ENCODE assay signal across 11 cellular contexts in the genomic region with DNA sequence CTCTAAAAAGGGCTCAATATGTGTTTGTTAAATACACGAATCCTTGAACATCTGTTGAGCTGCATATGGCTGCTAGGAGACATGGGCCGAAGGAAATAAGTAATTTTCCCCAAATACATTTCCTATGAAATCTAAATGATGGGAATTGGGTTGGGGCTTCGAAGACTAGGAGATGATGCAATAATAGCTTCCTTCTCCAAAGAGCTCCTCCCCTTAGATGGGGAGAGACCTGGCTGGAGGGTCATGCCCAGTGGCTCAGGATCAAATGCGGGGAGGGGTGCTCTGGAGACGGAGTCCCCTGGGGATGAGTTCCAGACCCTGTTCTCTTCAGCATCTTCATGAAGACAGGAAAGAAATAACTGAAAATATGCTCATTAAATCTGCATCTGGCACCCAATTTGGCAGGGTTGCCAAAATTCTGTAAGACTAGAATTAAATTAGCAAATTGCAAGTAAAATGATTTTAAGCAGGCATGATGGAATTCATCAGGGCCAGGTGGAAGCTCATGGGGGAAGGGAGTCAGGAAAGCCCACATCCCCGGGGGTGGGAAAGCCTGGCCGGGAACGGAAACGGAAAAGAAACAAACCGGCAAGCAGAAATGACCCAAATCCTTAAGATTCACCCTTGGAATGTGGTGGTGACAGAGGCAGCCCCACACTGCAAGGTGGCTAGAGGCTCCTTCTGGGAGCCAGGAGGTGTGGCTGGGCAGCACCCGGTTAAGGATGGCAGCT.
DNase-seq lines count a peak whose midpoint lies in the region; ATAC-seq and TF ChIP-seq lines count a peak whose summit lies in the region.
"Had no signal": no experiment of that assay in that cellular context is flagged by ENCODE, and none has a peak within 500 bp of the region (broad histone marks: within the 10 kb centered on the region; RNA-seq: fewer than 3 reads in every experiment).

No MANE protein-coding gene starts in this region.

- H3K27me3 Mint-ChIP-seq in activated CD4-positive, alpha-beta T cell treated with anti-CD3 and anti-CD28 coated beads, Interleukin-2, amount 10 ng/mL, durations not matched to agents 7 days and 5 days: no peaks in the 10 kb centered on the region
- H3K27me3 Mint-ChIP-seq in activated CD8-positive, alpha-beta T cell treated with anti-CD3 and anti-CD28 coated beads for 36 hours: no peaks in the 10 kb centered on the region
- H3K27me3 Mint-ChIP-seq in effector memory CD8-positive, alpha-beta T cell: no peaks in the 10 kb centered on the region
- H3K27me3 Mint-ChIP-seq in stimulated activated naive B cell treated with anti-CD40 and anti-IgM and Interleukin-4, amounts not matched to agents 10 μg/mL and 1 μg/mL and 100 μg/mL, for 72 hours: no peaks in the 10 kb centered on the region

- no peak for DNase-seq in activated CD4-positive, alpha-beta T cell treated with anti-CD3 and anti-CD28 coated beads, Interleukin-2, amount 10 ng/mL, durations not matched to agents 7 days and 5 days
- no peak for DNase-seq in activated CD4-positive, alpha-beta T cell treated with anti-CD3 and anti-CD28 coated beads for 4 hours
- no peak for DNase-seq in activated CD8-positive, alpha-beta T cell treated with anti-CD3 and anti-CD28 coated beads for 36 hours
- no peak for DNase-seq in effector memory CD8-positive, alpha-beta T cell
- no peak for DNase-seq in stimulated activated naive B cell treated with anti-CD40 and anti-IgM and Interleukin-4, amounts not matched to agents 10 μg/mL and 1 μg/mL and 100 μg/mL, for 72 hours
- DNase-seq in UCSD-AML1 (lab: John Stamatoyannopoulos, UW; ENCODE audit: unreplicated experiment): no peak
- DNase-seq in NCI-H82 (lab: John Stamatoyannopoulos, UW): no peak
- DNase-seq: cerebellar nuclear complex; NK-92 treated with Interleukin-12 subunit alpha and Interleukin-12 subunit beta, amount 100 ng/mL, for 24 hours had no signal

- H3K4me1 Mint-ChIP-seq in activated CD4-positive, alpha-beta T cell treated with anti-CD3 and anti-CD28 coated beads, Interleukin-2, amount 10 ng/mL, durations not matched to agents 7 days and 5 days: peaks cover 38% of the 10 kb centered on the region
- H3K4me1 Mint-ChIP-seq in activated CD8-positive, alpha-beta T cell treated with anti-CD3 and anti-CD28 coated beads for 36 hours (ENCODE audit: low read depth): peaks cover 63% of the 10 kb centered on the region
- peaks cover 35 to 46% of the 10 kb centered on the region in 2 donors for H3K4me1 Mint-ChIP-seq in effector memory CD8-positive, alpha-beta T cell (ENCODE audit: low read depth in 2 of 2)
- H3K4me1 Mint-ChIP-seq in stimulated activated naive B cell treated with anti-CD40 and anti-IgM and Interleukin-4, amounts not matched to agents 10 μg/mL and 1 μg/mL and 100 μg/mL, for 72 hours: peaks cover 48 to 59% of the 10 kb centered on the region in 2 donors

- H3K36me3 Mint-ChIP-seq in activated CD4-positive, alpha-beta T cell treated with anti-CD3 and anti-CD28 coated beads, Interleukin-2, amount 10 ng/mL, durations not matched to agents 7 days and 5 days (ENCODE audit: low read depth): peaks cover 22% of the 10 kb centered on the region
- peaks cover 27% of the 10 kb centered on the region for H3K36me3 Mint-ChIP-seq in activated CD8-positive, alpha-beta T cell treated with anti-CD3 and anti-CD28 coated beads for 36 hours (ENCODE audit: low read depth)
- H3K36me3 Mint-ChIP-seq in effector memory CD8-positive, alpha-beta T cell (ENCODE audit: insufficient read depth): peaks cover 11% of the 10 kb centered on the region
- H3K36me3 Mint-ChIP-seq in stimulated activated naive B cell treated with anti-CD40 and anti-IgM and Interleukin-4, amounts not matched to agents 10 μg/mL and 1 μg/mL and 100 μg/mL, for 72 hours: peaks cover 44 to 57% of the 10 kb centered on the region in 2 donors
- H3K36me3 Mint-ChIP-seq: WTC11 had no signal

- POLR2A ChIA-PET in activated CD4-positive, alpha-beta T cell treated with anti-CD3 and anti-CD28 coated beads, Interleukin-2, amount 10 ng/mL, durations not matched to agents 7 days and 5 days (lab: Charles Lee): no interaction called here
- POLR2A ChIA-PET in activated CD8-positive, alpha-beta T cell treated with anti-CD3 and anti-CD28 coated beads for 36 hours (lab: Charles Lee): interaction anchor here (0.7 to 3.0 kb wide), 3 partner anchors 10 to 14 kb away, joined by 3 to 11 read pairs (median 4); no protein-coding TSS in a partner anchor

- peak overlapping the region; percentile 90 for H3K27ac Mint-ChIP-seq in activated CD4-positive, alpha-beta T cell treated with anti-CD3 and anti-CD28 coated beads, Interleukin-2, amount 10 ng/mL, durations not matched to agents 7 days and 5 days
- peak overlapping the region; percentile 92 for H3K27ac Mint-ChIP-seq in activated CD8-positive, alpha-beta T cell treated with anti-CD3 and anti-CD28 coated beads for 36 hours
- H3K27ac Mint-ChIP-seq in effector memory CD8-positive, alpha-beta T cell: peak overlapping the region; percentile 18 to 95
- peak overlapping the region; percentile 73 for H3K27ac Mint-ChIP-seq in stimulated activated naive B cell treated with anti-CD40 and anti-IgM and Interleukin-4, amounts not matched to agents 10 μg/mL and 1 μg/mL and 100 μg/mL, for 72 hours

- intact Hi-C loops in activated CD8-positive, alpha-beta T cell treated with anti-CD3 and anti-CD28 coated beads for 36 hours (cut with micrococcal nuclease): no loop called here

- no peak overlapping the region for H3K4me3 Mint-ChIP-seq in activated CD4-positive, alpha-beta T cell treated with anti-CD3 and anti-CD28 coated beads, Interleukin-2, amount 10 ng/mL, durations not matched to agents 7 days and 5 days
- H3K4me3 Mint-ChIP-seq in activated CD8-positive, alpha-beta T cell treated with anti-CD3 and anti-CD28 coated beads for 36 hours: no peak overlapping the region
- peak overlapping the region; percentile 24 to 47 for H3K4me3 Mint-ChIP-seq in effector memory CD8-positive, alpha-beta T cell
- no peak overlapping the region for H3K4me3 Mint-ChIP-seq in stimulated activated naive B cell treated with anti-CD40 and anti-IgM and Interleukin-4, amounts not matched to agents 10 μg/mL and 1 μg/mL and 100 μg/mL, for 72 hours
- H3K4me3 Mint-ChIP-seq: WTC11 had no signal

- CTCF ChIA-PET in activated CD4-positive, alpha-beta T cell treated with anti-CD3 and anti-CD28 coated beads, Interleukin-2, amount 10 ng/mL, durations not matched to agents 7 days and 5 days (lab: Charles Lee): interaction anchor here (1.1 to 1.5 kb wide), 6 partner anchors 7 to 31 kb away, joined by 3 read pairs; no protein-coding TSS in a partner anchor
- CTCF ChIA-PET in activated CD8-positive, alpha-beta T cell treated with anti-CD3 and anti-CD28 coated beads for 36 hours (lab: Charles Lee): interaction anchor here (1.4 to 3.2 kb wide), 2 partner anchors 10 to 75 kb away, joined by 3 to 9 read pairs; no protein-coding TSS in a partner anchor

- H3K9me3 Mint-ChIP-seq in activated CD4-positive, alpha-beta T cell treated with anti-CD3 and anti-CD28 coated beads, Interleukin-2, amount 10 ng/mL, durations not matched to agents 7 days and 5 days: no peaks in the 10 kb centered on the region
- H3K9me3 Mint-ChIP-seq in activated CD8-positive, alpha-beta T cell treated with anti-CD3 and anti-CD28 coated beads for 36 hours: no peaks in the 10 kb centered on the region
- no peaks in the 10 kb centered on the region for H3K9me3 Mint-ChIP-seq in effector memory CD8-positive, alpha-beta T cell
- H3K9me3 Mint-ChIP-seq in stimulated activated naive B cell treated with anti-CD40 and anti-IgM and Interleukin-4, amounts not matched to agents 10 μg/mL and 1 μg/mL and 100 μg/mL, for 72 hours: no peaks in the 10 kb centered on the region
- H3K9me3 Mint-ChIP-seq: WTC11 had no signal

- no peak for ATAC-seq in activated CD8-positive, alpha-beta T cell treated with anti-CD3 and anti-CD28 coated beads for 36 hours
- ATAC-seq in effector memory CD8-positive, alpha-beta T cell (replicated peaks): no peak
- no peak for ATAC-seq in stimulated activated naive B cell treated with anti-CD40 and anti-IgM and Interleukin-4, amounts not matched to agents 10 μg/mL and 1 μg/mL and 100 μg/mL, for 72 hours (replicated peaks)
- ATAC-seq in HG03571 (IDR thresholded peaks at IDR 0.05; ENCODE audit: unreplicated experiment): no peak
- ATAC-seq: WTC11 had no signal

- no peak for TF ChIP-seq CTCF in activated CD8-positive, alpha-beta T cell treated with anti-CD3 and anti-CD28 coated beads for 36 hours (IDR thresholded peaks at IDR 0.05)

Comparison
In these comparisons a context has a peak if more than half of its experiments do, and no peak if none do; other contexts are left out.
1. H3K4me3 Mint-ChIP-seq: peak in effector memory CD8-positive, alpha-beta T cell (2 of 2); none in activated CD4-positive, alpha-beta T cell treated with anti-CD3 and anti-CD28 coated beads, Interleukin-2, amount 10 ng/mL, durations not matched to agents 7 days and 5 days (single experiment), activated CD8-positive, alpha-beta T cell treated with anti-CD3 and anti-CD28 coated beads for 36 hours (single experiment) and stimulated activated naive B cell treated with anti-CD40 and anti-IgM and Interleukin-4, amounts not matched to agents 10 μg/mL and 1 μg/mL and 100 μg/mL, for 72 hours (0 of 2).
2. Peak in every context shown above with its lines, with median percentiles within 50 percentile points of each other: H3K27ac Mint-ChIP-seq.